In the genomic region with DNA sequence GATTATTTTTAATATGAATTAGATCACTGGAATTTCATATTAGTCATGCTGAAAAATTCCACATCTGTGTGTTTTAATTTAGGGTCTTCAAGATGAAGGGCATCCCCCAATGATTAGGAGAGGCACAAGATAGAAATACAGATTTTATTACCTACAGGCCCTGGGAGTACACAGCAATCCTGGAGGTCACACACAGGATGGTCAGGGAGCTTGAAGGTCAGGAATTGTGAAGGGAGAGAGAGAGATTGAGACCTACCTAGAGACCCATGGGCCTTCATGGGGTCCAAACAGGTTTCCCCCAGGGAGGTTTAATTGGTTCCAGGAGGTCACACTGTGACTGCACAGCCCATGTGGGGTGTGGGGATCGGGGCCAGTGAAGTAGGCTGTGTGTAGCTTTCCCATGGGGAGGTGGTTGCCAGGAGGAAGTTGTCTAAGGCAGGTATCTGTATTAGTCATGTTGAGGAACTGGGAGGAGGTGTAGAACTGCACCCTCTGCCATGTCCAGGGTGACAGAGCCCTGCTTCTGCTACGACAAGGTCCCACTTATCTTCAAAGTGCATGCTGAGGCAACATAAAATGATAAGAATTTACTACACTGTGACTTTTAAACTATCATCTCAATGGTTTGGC, we compare ENCODE assay signal across 8 cellular contexts. TPM values are rescaled to one million over a fixed set of nuclear protein-coding genes. Genes with fewer than 3 reads are reported as not detected.
A peak's percentile ranks its signal among the peaks of the same experiment; 100 is the strongest.
DNase-seq lines count a peak whose midpoint lies in the region; ATAC-seq and TF ChIP-seq lines count a peak whose summit lies in the region.

No MANE protein-coding gene starts in this region.

- no peak for TF ChIP-seq CTCF in IMR-90 (conservative IDR thresholded peaks at IDR 0.05; ENCODE audit: low read depth, low read length)

- no TSS peak for BruUV-seq in IMR-90 (replicated peaks; lab: Mats Ljungman, UMichigan)

- H2AK9ac ChIP-seq in IMR-90 (replicated peaks; ENCODE audit: low read depth, low read length, poor library complexity): no peak overlapping the region

- DNase-seq in IMR-90 (no peak), glomerular visceral epithelial cell (ENCODE audit: extremely low spot score) (peak; percentile 42), NCI-H1092 (lab: John Stamatoyannopoulos, UW) (no peak), cortex of kidney (lab: John Stamatoyannopoulos, UW) (no peak), NCI-H345 treated with DMSO at 0.1 percent for 48 hours (lab: John Stamatoyannopoulos, UW; ENCODE audit: unreplicated experiment) (no peak)
- no peak for DNase-seq in activated CD4-positive, alpha-beta T cell treated with anti-CD3 and anti-CD28 coated beads for 48 hours

- peak overlapping the region; percentile 6; the same call in 1 of the 2 replicates for H3K18ac ChIP-seq in IMR-90 (ENCODE audit: low read depth, low read length)

- no peak overlapping the region for H3K4me3 ChIP-seq in IMR-90 (ENCODE audit: insufficient read depth, low read depth, low read length)

- H3K14ac ChIP-seq in IMR-90 (replicated peaks; ENCODE audit: low read depth, low read length): 0 out of 2 replicates have a peak overlapping the region, but pooled peaks have one; percentile 12

- peak overlapping the region in 1 of 2 experiments; percentile 32; a peak in 1 of 4 replicates for H4K8ac ChIP-seq in IMR-90 (ENCODE audit: low read depth in 2 of 2, low read length in 2 of 2)

- peak overlapping the region; percentile 30 for H3K4ac ChIP-seq in IMR-90 (ENCODE audit: low read depth, low read length)

- H4K91ac ChIP-seq in IMR-90 (ENCODE audit: insufficient read depth, low read depth, low read length): no peak overlapping the region

- H4K20me1 ChIP-seq in IMR-90 (ENCODE audit: insufficient read depth, low read length): peaks cover 70% of the 10 kb centered on the region

- ATAC-seq in GM18508 (IDR thresholded peaks at IDR 0.05; ENCODE audit: insufficient read depth, unreplicated experiment) (peak; percentile 88), GM21737 (IDR thresholded peaks at IDR 0.05; ENCODE audit: unreplicated experiment) (peak; percentile 91), IMR-90 (ENCODE audit: low read depth) (peak; percentile 5)

- H3K27me3 ChIP-seq in IMR-90 (ENCODE audit: control insufficient read depth, insufficient read depth, low read length): no peaks in the 10 kb centered on the region

- peaks cover 11 to 78% of the 10 kb centered on the region in 2 experiments; a peak in 3 of 4 replicates for H3K79me1 ChIP-seq in IMR-90 (ENCODE audit: low read depth in 1 of 2, low read length in 2 of 2)

- peak overlapping the region; percentile 2 for H3K27ac ChIP-seq in IMR-90 (ENCODE audit: insufficient read depth, low read length)

- no peaks in the 10 kb centered on the region for H3K36me3 ChIP-seq in IMR-90 (ENCODE audit: control insufficient read depth, insufficient read depth, low read length)

- in situ Hi-C loops in IMR-90 (cut with MboI; ENCODE audit: low sequenced_read_pairs): no loop called here

- no peak overlapping the region for H3K56ac ChIP-seq in IMR-90 (ENCODE audit: extremely low read depth, insufficient read depth, low read length)

- POLR2A ChIA-PET in IMR-90 (lab: Charles Lee; ENCODE audit: unreplicated experiment): no interaction called here

- H3K23ac ChIP-seq in IMR-90 (ENCODE audit: low read depth, low read length): peak overlapping the region; percentile 18; the same call in 1 of the 2 replicates

- no peak overlapping the region; the same call in 1 of the 2 replicates for H3K9ac ChIP-seq in IMR-90 (ENCODE audit: low read depth, low read length)

- TF ChIP-seq RAD21 in IMR-90 (IDR thresholded peaks at IDR 0.05; ENCODE audit: low read length): no peak

- intact Hi-C loops in IMR-90 (cut with micrococcal nuclease): no loop called here

- H2BK5ac ChIP-seq in IMR-90 (ENCODE audit: low read depth, low read length, poor library complexity, severe bottlenecking): peak overlapping the region; percentile 9

- no CpG with 5 or more reads among the region's 2 CpGs for WGBS in IMR-90 (ENCODE audit: extremely low coverage in 2 of 2, insufficient read length in 1 of 2), 2 experiments

- no peak overlapping the region for H4K5ac ChIP-seq in IMR-90 (ENCODE audit: low read depth, low read length)

- H3K9me3 ChIP-seq in IMR-90 (ENCODE audit: control insufficient read depth, insufficient read depth, low read length): no peaks in the 10 kb centered on the region

- H3K4me2 ChIP-seq in IMR-90 (ENCODE audit: low read depth, low read length): peak overlapping the region; percentile 29; the same call in 1 of the 2 replicates

- CTCF ChIA-PET in IMR-90 (lab: Yijun Ruan, JAX): interaction anchor here (0.6 to 1.2 kb wide), 2 partner anchors 15 to 219 kb away, joined by 3 to 7 read pairs; no protein-coding TSS in a partner anchor

- peaks cover 22% of the 10 kb centered on the region for H3K4me1 ChIP-seq in IMR-90 (ENCODE audit: control insufficient read depth, insufficient read depth, low read length)

- peaks cover 27% of the 10 kb centered on the region for H3K9me1 ChIP-seq in IMR-90 (ENCODE audit: insufficient read depth, low read length)

- dilution Hi-C loops in IMR-90 (cut with HindIII; ENCODE audit: low sequenced_read_pairs, unreplicated experiment): no loop called here

- peak overlapping the region; percentile 30; the same call in 1 of the 3 replicates for H2BK15ac ChIP-seq in IMR-90 (ENCODE audit: low read depth, low read length)

- peak overlapping the region; percentile 59 for H2AK5ac ChIP-seq in IMR-90 (ENCODE audit: low read depth, low read length)

- 0 out of 2 replicates have a peak overlapping the region, but pooled peaks have one; percentile 5 for H2BK120ac ChIP-seq in IMR-90 (ENCODE audit: low read depth, low read length)

- TF ChIP-seq POLR2A in IMR-90 (IDR thresholded peaks at IDR 0.05; ENCODE audit: low read depth, low read length): no peak

- H2AFZ ChIP-seq in IMR-90 (replicated peaks; ENCODE audit: low read length, poor library complexity): no peak overlapping the region

- no peak overlapping the region for H2BK20ac ChIP-seq in IMR-90 (ENCODE audit: low read depth, low read length)

TF ChIP-seq in IMR-90, 13 proteins besides CTCF, POLR2A, EP300 and RAD21:
- TF ChIP-seq NFE2L2 (IDR thresholded peaks at IDR 0.05; ENCODE audit: low read depth, low read length): no peak
- no peak for TF ChIP-seq CHD1 (IDR thresholded peaks at IDR 0.05; ENCODE audit: low read depth, low read length)
- TF ChIP-seq RFX5 (IDR thresholded peaks at IDR 0.05; ENCODE audit: low read depth, low read length): no peak
- TF ChIP-seq MXI1 (IDR thresholded peaks at IDR 0.05; ENCODE audit: borderline replicate concordance, low read depth, low read length): no peak
- TF ChIP-seq, protein P1, sequence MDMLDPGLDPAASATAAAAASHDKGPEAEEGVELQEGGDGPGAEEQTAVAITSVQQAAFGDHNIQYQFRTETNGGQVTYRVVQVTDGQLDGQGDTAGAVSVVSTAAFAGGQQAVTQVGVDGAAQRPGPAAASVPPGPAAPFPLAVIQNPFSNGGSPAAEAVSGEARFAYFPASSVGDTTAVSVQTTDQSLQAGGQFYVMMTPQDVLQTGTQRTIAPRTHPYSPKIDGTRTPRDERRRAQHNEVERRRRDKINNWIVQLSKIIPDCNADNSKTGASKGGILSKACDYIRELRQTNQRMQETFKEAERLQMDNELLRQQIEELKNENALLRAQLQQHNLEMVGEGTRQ (IDR thresholded peaks at IDR 0.05; ENCODE audit: low read depth, low read length): no peak
- TF ChIP-seq SMC3 (IDR thresholded peaks at IDR 0.05; ENCODE audit: low read depth, low read length): no peak
- TF ChIP-seq RCOR1 (IDR thresholded peaks at IDR 0.05; ENCODE audit: insufficient replicate concordance, low read length): no peak
- TF ChIP-seq, protein P2, sequence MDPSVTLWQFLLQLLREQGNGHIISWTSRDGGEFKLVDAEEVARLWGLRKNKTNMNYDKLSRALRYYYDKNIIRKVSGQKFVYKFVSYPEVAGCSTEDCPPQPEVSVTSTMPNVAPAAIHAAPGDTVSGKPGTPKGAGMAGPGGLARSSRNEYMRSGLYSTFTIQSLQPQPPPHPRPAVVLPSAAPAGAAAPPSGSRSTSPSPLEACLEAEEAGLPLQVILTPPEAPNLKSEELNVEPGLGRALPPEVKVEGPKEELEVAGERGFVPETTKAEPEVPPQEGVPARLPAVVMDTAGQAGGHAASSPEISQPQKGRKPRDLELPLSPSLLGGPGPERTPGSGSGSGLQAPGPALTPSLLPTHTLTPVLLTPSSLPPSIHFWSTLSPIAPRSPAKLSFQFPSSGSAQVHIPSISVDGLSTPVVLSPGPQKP (IDR thresholded peaks at IDR 0.05; ENCODE audit: borderline replicate concordance, low read depth, low read length): no peak
- no peak for TF ChIP-seq BHLHE40 (IDR thresholded peaks at IDR 0.05; ENCODE audit: low read depth, low read length)
- TF ChIP-seq FOS (IDR thresholded peaks at IDR 0.05; ENCODE audit: low read depth, low read length): no peak
- TF ChIP-seq MAFK (IDR thresholded peaks at IDR 0.05; ENCODE audit: low read depth, low read length): no peak
- TF ChIP-seq MAZ (IDR thresholded peaks at IDR 0.05; ENCODE audit: borderline replicate concordance, low read depth, low read length): no peak
- TF ChIP-seq CEBPB (IDR thresholded peaks at IDR 0.05; ENCODE audit: low read depth, low read length): no peak
TF ChIP-seq in IMR-90: peak in this region for 0.

RNA-seq across cellular contexts. Expression of a gene that starts 18.3 kb away (rescaled TPM):
- total RNA-seq in IMR-90 (2012; rRNA removed): 41.2 and 41.9 TPM in 2 replicates
- polyA plus RNA-seq in IMR-90 (2012; rRNA removed): 34.8 and 35.3 TPM in 2 replicates
- 18.7 and 20.5 TPM in 2 replicates for polyA plus RNA-seq in IMR-90 (2012; cell fraction: cytosol; rRNA removed)
- 20.1 and 45.0 TPM in 2 replicates for polyA plus RNA-seq in IMR-90 (2012; cell fraction: nucleus; rRNA removed; ENCODE audit: low replicate concordance)

Comparison
In these comparisons a context has a peak if more than half of its experiments do, and no peak if none do; other contexts are left out.
1. ATAC-seq: peak in every context shown above with its lines; median percentile 91 in GM21737; 88 in GM18508; 5 in IMR-90.